In the genomic region with DNA sequence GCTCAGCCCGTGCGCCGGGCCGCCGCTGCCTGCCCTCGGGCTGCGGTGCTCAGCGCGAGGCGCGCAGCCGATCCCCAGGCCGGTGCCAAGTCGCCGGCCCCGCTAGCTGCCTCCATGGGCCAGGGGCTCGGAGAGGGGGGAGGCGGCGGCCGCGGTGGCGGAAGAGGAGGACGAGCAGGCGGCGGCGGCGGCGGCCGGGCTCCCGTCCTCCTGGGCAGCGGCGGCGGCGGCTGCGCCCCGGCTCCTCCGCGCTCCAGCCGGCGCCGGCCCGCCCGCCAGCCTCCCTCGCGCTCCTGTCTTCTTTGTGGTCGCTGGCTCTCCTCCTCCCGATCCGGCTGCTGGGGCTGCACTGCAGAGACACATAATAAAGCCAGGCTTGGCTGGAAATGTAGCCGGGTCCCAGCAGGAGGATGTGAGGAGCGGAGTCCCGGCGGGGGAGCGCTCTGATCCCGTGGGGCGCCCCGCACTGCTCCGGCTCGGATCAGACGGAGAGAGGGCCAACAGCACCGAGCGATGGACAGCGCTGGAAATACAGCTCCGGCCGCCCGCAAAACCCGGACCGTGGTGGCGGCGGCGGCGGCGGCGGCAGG, we compare ENCODE assay signal across 8 cellular contexts. TPM values are rescaled to one million over a fixed set of nuclear protein-coding genes. Genes with fewer than 3 reads are reported as not detected.
DNase-seq lines count a peak whose midpoint lies in the region; ATAC-seq and TF ChIP-seq lines count a peak whose summit lies in the region.

No MANE protein-coding gene starts in this region.

- H3K4me3 ChIP-seq in gastroesophageal sphincter (peak overlapping the region; percentile 77 to 88), neural cell (ENCODE audit: low read length) (peak overlapping the region; percentile 73)

- peaks cover 0 to 5% of the 10 kb centered on the region in 2 donors for H3K36me3 Mint-ChIP-seq in activated naive CD4-positive, alpha-beta T cell treated with anti-CD3 and anti-CD28 coated beads, Interleukin-2, amount 50 U/mL, for 72 hours

- TF ChIP-seq POLR2A in gastroesophageal sphincter (IDR thresholded peaks at IDR 0.05) = no peak

- H3K27me3 ChIP-seq in gastroesophageal sphincter (peaks cover 9% of the 10 kb centered on the region), neural cell (ENCODE audit: insufficient read depth, low read depth, low read length) (peaks cover 28% of the 10 kb centered on the region)

- peak overlapping the region; percentile 68 for H3K9ac ChIP-seq in neural cell (ENCODE audit: low read length)

- H3F3A ChIP-seq in neural cell (ENCODE audit: insufficient read depth, low read length, poor library complexity, severe bottlenecking) = peaks cover under 1% of the 10 kb centered on the region

- peak; percentile 84 for TF ChIP-seq RAD21 in neural cell (conservative IDR thresholded peaks at IDR 0.05)

- H3K9me3 ChIP-seq in gastroesophageal sphincter = no peaks in the 10 kb centered on the region
- no peaks in the 10 kb centered on the region for H3K9me3 ChIP-seq in neural cell (ENCODE audit: low read length)

- H2AFZ ChIP-seq in neural cell (ENCODE audit: low read depth, low read length) = no peak overlapping the region

- H3K27ac ChIP-seq in gastroesophageal sphincter = peak overlapping the region in 3 of 4 donors; percentile 92 to 98 (median 96)
- H3K27ac ChIP-seq in neural cell (ENCODE audit: low read length) = no peak overlapping the region

- no peaks in the 10 kb centered on the region for H3K9me2 ChIP-seq in neural cell (ENCODE audit: insufficient read depth, low read length)

- no peak overlapping the region for H3K27ac Mint-ChIP-seq in activated naive CD4-positive, alpha-beta T cell treated with anti-CD3 and anti-CD28 coated beads, Interleukin-2, amount 50 U/mL, for 72 hours

- peak; percentile 21 to 39 for ATAC-seq in activated naive CD4-positive, alpha-beta T cell treated with anti-CD3 and anti-CD28 coated beads, Interleukin-2, amount 50 U/mL, for 72 hours
- ATAC-seq in gastroesophageal sphincter (peak; percentile 73), HG03159 (IDR thresholded peaks at IDR 0.05; ENCODE audit: unreplicated experiment) (no peak), HG03280 (IDR thresholded peaks at IDR 0.05; ENCODE audit: unreplicated experiment) (no peak)

- TF ChIP-seq EP300 in gastroesophageal sphincter (IDR thresholded peaks at IDR 0.05) (no peak), neural cell (conservative IDR thresholded peaks at IDR 0.05; ENCODE audit: poor library complexity, severe bottlenecking) (peak; percentile 37)

- peaks cover 0 to 55% (median 12%) of the 10 kb centered on the region in 3 donors for H3K4me1 ChIP-seq in gastroesophageal sphincter

- no CpG with 5 or more reads among the region's 73 CpGs for WGBS in gastroesophageal sphincter (ENCODE audit: low coverage in 1 of 2), 2 donors

- H3K36me3 ChIP-seq in gastroesophageal sphincter (no peaks in the 10 kb centered on the region), neural cell (ENCODE audit: insufficient read depth, low read length) (no peaks in the 10 kb centered on the region)

- H3K79me2 ChIP-seq in neural cell (replicated peaks; ENCODE audit: insufficient read depth, low read length) = peaks cover 33% of the 10 kb centered on the region

- DNase-seq in activated CD4-positive, alpha-beta T cell treated with anti-CD3 and anti-CD28 coated beads for 48 hours = peak; percentile 39
- no peak for DNase-seq in activated CD4-positive, alpha-beta T cell treated with anti-CD3 and anti-CD28 coated beads for 1 hour
- peak; percentile 70 for DNase-seq in NCI-H226
- peak in 1 of 2 donors; percentile 31 for DNase-seq in activated naive CD4-positive, alpha-beta T cell treated with anti-CD3 and anti-CD28 coated beads, Interleukin-2, amount 50 U/mL, for 72 hours (ENCODE audit: low spot score in 2 of 2)

- H3K4me2 ChIP-seq in neural cell (ENCODE audit: low read length) = no peak overlapping the region

- H4K20me1 ChIP-seq in neural cell (ENCODE audit: insufficient read depth) = no peaks in the 10 kb centered on the region

- peak in 3 of 4 experiments; percentile 36 to 56 (median 50) for TF ChIP-seq CTCF in gastroesophageal sphincter (IDR thresholded peaks at IDR 0.05)
- TF ChIP-seq CTCF in neural cell (IDR thresholded peaks at IDR 0.05; ENCODE audit: poor library complexity, severe bottlenecking) = peak; percentile 75

- no peaks in the 10 kb centered on the region for H3K9me3 Mint-ChIP-seq in activated naive CD4-positive, alpha-beta T cell treated with anti-CD3 and anti-CD28 coated beads, Interleukin-2, amount 50 U/mL, for 72 hours

TF ChIP-seq in neural cell, 6 proteins besides CTCF, POLR2A, EP300 and RAD21:
- TF ChIP-seq EZH2 (IDR thresholded peaks at IDR 0.05; ENCODE audit: borderline replicate concordance, insufficient read depth, low read length, poor library complexity, severe bottlenecking) (no peak), TAF1 (IDR thresholded peaks at IDR 0.05; ENCODE audit: low read depth) (peak; percentile 61), SMC3 (conservative IDR thresholded peaks at IDR 0.05; ENCODE audit: poor library complexity) (peak; percentile 80), MXI1 (conservative IDR thresholded peaks at IDR 0.05; ENCODE audit: poor library complexity, severe bottlenecking) (peak; percentile 26), POLR2AphosphoS5 (IDR thresholded peaks at IDR 0.05) (peak; percentile 68)
- TF ChIP-seq, protein P1, sequence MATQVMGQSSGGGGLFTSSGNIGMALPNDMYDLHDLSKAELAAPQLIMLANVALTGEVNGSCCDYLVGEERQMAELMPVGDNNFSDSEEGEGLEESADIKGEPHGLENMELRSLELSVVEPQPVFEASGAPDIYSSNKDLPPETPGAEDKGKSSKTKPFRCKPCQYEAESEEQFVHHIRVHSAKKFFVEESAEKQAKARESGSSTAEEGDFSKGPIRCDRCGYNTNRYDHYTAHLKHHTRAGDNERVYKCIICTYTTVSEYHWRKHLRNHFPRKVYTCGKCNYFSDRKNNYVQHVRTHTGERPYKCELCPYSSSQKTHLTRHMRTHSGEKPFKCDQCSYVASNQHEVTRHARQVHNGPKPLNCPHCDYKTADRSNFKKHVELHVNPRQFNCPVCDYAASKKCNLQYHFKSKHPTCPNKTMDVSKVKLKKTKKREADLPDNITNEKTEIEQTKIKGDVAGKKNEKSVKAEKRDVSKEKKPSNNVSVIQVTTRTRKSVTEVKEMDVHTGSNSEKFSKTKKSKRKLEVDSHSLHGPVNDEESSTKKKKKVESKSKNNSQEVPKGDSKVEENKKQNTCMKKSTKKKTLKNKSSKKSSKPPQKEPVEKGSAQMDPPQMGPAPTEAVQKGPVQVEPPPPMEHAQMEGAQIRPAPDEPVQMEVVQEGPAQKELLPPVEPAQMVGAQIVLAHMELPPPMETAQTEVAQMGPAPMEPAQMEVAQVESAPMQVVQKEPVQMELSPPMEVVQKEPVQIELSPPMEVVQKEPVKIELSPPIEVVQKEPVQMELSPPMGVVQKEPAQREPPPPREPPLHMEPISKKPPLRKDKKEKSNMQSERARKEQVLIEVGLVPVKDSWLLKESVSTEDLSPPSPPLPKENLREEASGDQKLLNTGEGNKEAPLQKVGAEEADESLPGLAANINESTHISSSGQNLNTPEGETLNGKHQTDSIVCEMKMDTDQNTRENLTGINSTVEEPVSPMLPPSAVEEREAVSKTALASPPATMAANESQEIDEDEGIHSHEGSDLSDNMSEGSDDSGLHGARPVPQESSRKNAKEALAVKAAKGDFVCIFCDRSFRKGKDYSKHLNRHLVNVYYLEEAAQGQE (IDR thresholded peaks at IDR 0.05; ENCODE audit: borderline replicate concordance) = no peak
TF ChIP-seq in neural cell: peak in this region for 4.

RNA-seq across cellular contexts. Expression of gene ZNF423, which starts 0.9 kb away (rescaled TPM):
- total RNA-seq in activated naive CD4-positive, alpha-beta T cell treated with anti-CD3 and anti-CD28 coated beads, Interleukin-2, amount 50 U/mL, for 72 hours = under 1 TPM in 1 of 2 donors, not detected in 1; 0.05 TPM
- total RNA-seq in gastroesophageal sphincter = 10 to 100 TPM in 1 of 4 donors, 1 to 10 TPM in 3; 7.0 to 19.7 (median 8.4) TPM
- 3.0 and 4.5 TPM in 2 replicates for polyA plus RNA-seq in neural cell
- 14.9 and 16.7 TPM in 2 replicates for polyA minus RNA-seq in neural cell

Comparison
In these comparisons a context has a peak if more than half of its experiments do, and no peak if none do; other contexts are left out.
1. ATAC-seq: peak in activated naive CD4-positive, alpha-beta T cell treated with anti-CD3 and anti-CD28 coated beads, Interleukin-2, amount 50 U/mL, for 72 hours (2 of 2) and gastroesophageal sphincter (single experiment); none in HG03159 (single experiment) and HG03280 (single experiment).
2. RNA of gene ZNF423, which starts 0.9 kb away (total RNA-seq): 7.0 to 19.7 TPM in gastroesophageal sphincter; 0.05 TPM in activated naive CD4-positive, alpha-beta T cell treated with anti-CD3 and anti-CD28 coated beads, Interleukin-2, amount 50 U/mL, for 72 hours; every median in the first group is over 4 times any median in the second.